In the genomic region with DNA sequence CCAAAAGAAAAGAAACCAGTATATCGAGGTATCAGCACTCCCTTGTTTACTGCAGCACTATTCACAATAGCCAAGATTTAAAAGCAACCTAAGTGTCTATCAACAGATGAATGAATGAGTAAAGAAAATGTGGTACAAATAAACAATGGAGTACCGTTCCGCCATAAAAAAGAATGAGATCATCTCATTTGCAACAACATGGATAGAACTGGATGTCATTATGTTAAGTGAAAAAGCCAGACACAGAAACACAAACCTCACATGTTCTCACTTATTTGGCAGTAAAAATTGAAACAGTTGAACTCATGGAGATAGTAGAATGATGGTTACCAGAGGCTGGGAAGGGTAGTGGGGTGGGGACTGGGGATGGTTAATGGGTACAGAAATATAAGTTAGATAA, we compare ENCODE assay signal across 21 cellular contexts.
"Had no signal": no experiment of that assay in that cellular context is flagged by ENCODE, and none has a peak within 500 bp of the region (broad histone marks: within the 10 kb centered on the region; RNA-seq: fewer than 3 reads in every experiment).

No MANE protein-coding gene starts in this region.

- FAIRE-seq: endothelial cell of umbilical vein, kidney had no signal

- H3K27ac ChIP-seq: colonic mucosa, gastroesophageal sphincter, left ventricle myocardium inferior, lower lobe of right lung, right atrium auricular region, sigmoid colon, skin epidermis, stomach had no signal

- H3K36me3 ChIP-seq: colonic mucosa, gastroesophageal sphincter, lower lobe of right lung, right atrium auricular region, sigmoid colon had no signal

- DNase-seq: colonic mucosa; dermis blood vessel endothelial cell; effector CD4-positive, alpha-beta T cell; endodermal cell; glutamatergic neuron; kidney; left cardiac atrium; left ventricle myocardium inferior; lower lobe of right lung; natural killer cell; sigmoid colon; stimulated activated CD4-positive, alpha-beta T cell treated with anti-CD3 and anti-CD28 coated beads, Interleukin-2, amount 100 ng/mL, for 24 hours; stimulated activated CD4-positive, alpha-beta T cell treated with anti-CD3 and anti-CD28 coated beads, Interleukin-4, amount 100 ng/mL, for 4 hours; stimulated activated naive B cell treated with anti-CD40 and anti-IgM and Interleukin-4, amounts not matched to agents 10 μg/mL and 1 μg/mL and 100 μg/mL, for 72 hours; stomach; substantia nigra; trophoblast cell had no signal

- H3K9me3 ChIP-seq: colonic mucosa, sigmoid colon had no signal

- H3K27me3 ChIP-seq: colonic mucosa, gastroesophageal sphincter, right atrium auricular region, sigmoid colon, stomach had no signal

- H3K4me3 ChIP-seq: colonic mucosa, gastroesophageal sphincter, left ventricle myocardium inferior, lower lobe of right lung, right atrium auricular region, sigmoid colon, skin epidermis, stomach had no signal

- H3K4me1 ChIP-seq: colonic mucosa had no signal
